In the genomic region with DNA sequence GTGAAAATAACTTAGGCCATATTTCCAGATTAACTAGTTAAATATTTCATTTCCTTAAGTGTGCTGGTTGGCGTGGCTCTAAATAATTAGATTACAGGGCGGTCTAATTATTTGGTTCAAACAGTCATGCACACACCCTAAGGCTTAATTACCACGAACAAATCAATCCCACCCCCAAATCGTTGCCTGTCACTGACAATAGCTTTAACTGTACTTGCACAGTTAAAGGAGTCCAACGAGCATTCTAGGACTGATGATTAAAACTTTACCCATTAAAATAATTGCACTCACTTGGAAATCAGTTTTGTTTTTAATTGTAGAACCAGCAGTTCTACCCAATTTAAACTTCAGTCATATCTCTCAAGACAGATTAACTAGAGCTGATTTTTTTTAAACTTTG, we compare ENCODE assay signal across 8 cellular contexts. TPM values are rescaled to one million over a fixed set of nuclear protein-coding genes. Genes with fewer than 3 reads are reported as not detected.
DNase-seq lines count a peak whose midpoint lies in the region; ATAC-seq, FAIRE-seq and TF ChIP-seq lines count a peak whose summit lies in the region.

No MANE protein-coding gene starts in this region.

- peaks cover 25% of the 10 kb centered on the region for H3K4me1 Mint-ChIP-seq in activated T-helper 2 cell treated with anti-CD3 and anti-CD28 coated beads, Interferon-gamma antibody, Interleukin-2, Interleukin-4, amounts not matched to agents 10 μg/mL and 5 μg/mL and 100 μg/mL, durations not matched to agents 14 hours and 24 hours and 36 hours (ENCODE audit: low read depth)

- no TSS peak for BruUV-seq in HepG2 (replicated peaks; lab: Mats Ljungman, UMichigan)

- H3K4me3 Mint-ChIP-seq in activated T-helper 2 cell treated with anti-CD3 and anti-CD28 coated beads, Interferon-gamma antibody, Interleukin-2, Interleukin-4, amounts not matched to agents 10 μg/mL and 5 μg/mL and 100 μg/mL, durations not matched to agents 14 hours and 24 hours and 36 hours (ENCODE audit: low read depth), result peak overlapping the region; percentile 91

- H2AFZ ChIP-seq in HepG2 (ENCODE audit: low read length), result no peak overlapping the region

- peaks cover 3% of the 10 kb centered on the region for H3K27me3 Mint-ChIP-seq in activated T-helper 2 cell treated with anti-CD3 and anti-CD28 coated beads, Interferon-gamma antibody, Interleukin-2, Interleukin-4, amounts not matched to agents 10 μg/mL and 5 μg/mL and 100 μg/mL, durations not matched to agents 14 hours and 24 hours and 36 hours (ENCODE audit: low read depth)

- peak overlapping the region; percentile 94 for H3K4me2 ChIP-seq in HepG2 (ENCODE audit: low read depth, low read length)

- no peak for ATAC-seq in heart right ventricle
- no peak for ATAC-seq in left cardiac atrium
- no peak for ATAC-seq in HepG2
- no peak for ATAC-seq in sciatic nerve

- TF ChIP-seq EP300 in HepG2 (IDR thresholded peaks at IDR 0.05; ENCODE audit: low read depth in 2 of 2, low read length in 2 of 2) (no peak), HepG2 (CRISPR knock-in tag; IDR thresholded peaks at IDR 0.05; ENCODE audit: borderline replicate concordance) (no peak)

- intact Hi-C loops in heart right ventricle (cut with DNase I), result loop anchor here in 4 of 10 donors (5.0 to 10.0 kb wide), 4 partner anchors 144 to 323 kb away; no protein-coding TSS in a partner anchor
- intact Hi-C loops in left cardiac atrium (cut with DNase I), result no loop called here
- intact Hi-C loops in activated T-helper 2 cell treated with anti-CD3 and anti-CD28 coated beads, Interferon-gamma antibody, Interleukin-2, Interleukin-4, amounts not matched to agents 10 μg/mL and 5 μg/mL and 100 μg/mL, durations not matched to agents 14 hours and 24 hours and 36 hours (cut with micrococcal nuclease), result no loop called here
- intact Hi-C loops in HepG2 (cut with micrococcal nuclease; ENCODE audit: unreplicated experiment), result no loop called here
- intact Hi-C loops in vagina (cut with DNase I), result no loop called here
- intact Hi-C loops in sciatic nerve (cut with DNase I), result no loop called here

- H4K20me1 ChIP-seq in HepG2 (ENCODE audit: insufficient read depth, low read length), result no peaks in the 10 kb centered on the region

- H3K27me3 ChIP-seq in heart right ventricle (no peaks in the 10 kb centered on the region), HepG2 (ENCODE audit: control insufficient read depth in 1 of 2, insufficient read depth in 2 of 2, low read length in 2 of 2) (peaks cover under 1% of the 10 kb centered on the region in 2 experiments; a peak in 1 of 5 replicates), vagina (no peaks in the 10 kb centered on the region)

- H3K36me3 ChIP-seq in heart right ventricle (no peaks in the 10 kb centered on the region), HepG2 (replicated peaks in 1 of 2; ENCODE audit: control insufficient read depth in 1 of 2, insufficient read depth in 2 of 2, low read length in 2 of 2) (no peaks in the 10 kb centered on the region), vagina (no peaks in the 10 kb centered on the region)

- peaks cover 4% of the 10 kb centered on the region for H3K9me3 Mint-ChIP-seq in activated T-helper 2 cell treated with anti-CD3 and anti-CD28 coated beads, Interferon-gamma antibody, Interleukin-2, Interleukin-4, amounts not matched to agents 10 μg/mL and 5 μg/mL and 100 μg/mL, durations not matched to agents 14 hours and 24 hours and 36 hours

- CTCF ChIA-PET in HepG2 (lab: Yijun Ruan, JAX; ENCODE audit: low intra/inter-chr PET ratio, low total read pairs), result no interaction called here

- WGBS in heart right ventricle, 2 donors, result 40 to 44% methylated on average over 5 of the region's 5 CpGs
- 60% methylated on average over 5 of the region's 5 CpGs for WGBS in HepG2 (ENCODE audit: low lambda C conversion rate)

- no peak for TF ChIP-seq CTCF in heart right ventricle (IDR thresholded peaks at IDR 0.05)
- TF ChIP-seq CTCF in HepG2 (CRISPR knock-in tag; IDR thresholded peaks at IDR 0.05), result no peak
- no peak for TF ChIP-seq CTCF in vagina (IDR thresholded peaks at IDR 0.05)

- POLR2A ChIA-PET in HepG2 (lab: Yijun Ruan, JAX), result interaction anchor here (1.6 to 1.7 kb wide), 2 partner anchors 78 to 334 kb away, joined by 10 to 11 read pairs; partner anchors contain the start of gene CREG1

- no peak for TF ChIP-seq RAD21 in HepG2 (CRISPR knock-in tag; IDR thresholded peaks at IDR 0.05)

- H3K4me1 ChIP-seq in heart right ventricle (peaks cover 6 to 31% (median 28%) of the 10 kb centered on the region in 9 donors), HepG2 (ENCODE audit: insufficient read depth, low read length) (peaks cover 26% of the 10 kb centered on the region), vagina (peaks cover 15% of the 10 kb centered on the region)

- in situ Hi-C loops in HepG2 (cut with HindIII; ENCODE audit: extremely low pct_ligation_motif_present, low pct_unique_long_range_greater_than_20kb), result no loop called here

- no peak for DNase-seq in heart right ventricle
- DNase-seq in left cardiac atrium, result no peak
- no peak for DNase-seq in activated T-helper 2 cell treated with anti-CD3 and anti-CD28 coated beads, Interferon-gamma antibody, Interleukin-2, Interleukin-4, amounts not matched to agents 10 μg/mL and 5 μg/mL and 100 μg/mL, durations not matched to agents 14 hours and 24 hours and 36 hours (ENCODE audit: low spot score)
- DNase-seq in HepG2 (ENCODE audit: low spot score), result no peak
- no peak for DNase-seq in vagina (ENCODE audit: extremely low spot score in 2 of 2)
- no peak for DNase-seq in activated effector memory CD4-positive, alpha-beta T cell treated with anti-CD3 and anti-CD28 coated beads, Interleukin-2, amount 50 U/mL, for 16 hours
- no peak for DNase-seq in cerebellum (ENCODE audit: low spot score)
- no peak for DNase-seq in sciatic nerve (ENCODE audit: low spot score)

- H3K79me2 ChIP-seq in HepG2 (ENCODE audit: insufficient read depth, low read length), result peaks cover 22% of the 10 kb centered on the region

- H3K27ac Mint-ChIP-seq in activated T-helper 2 cell treated with anti-CD3 and anti-CD28 coated beads, Interferon-gamma antibody, Interleukin-2, Interleukin-4, amounts not matched to agents 10 μg/mL and 5 μg/mL and 100 μg/mL, durations not matched to agents 14 hours and 24 hours and 36 hours, result peak overlapping the region; percentile 93

- H3K4me3 ChIP-seq in heart right ventricle, result peak overlapping the region in 9 of 10 donors; percentile 68 to 99 (median 86)
- H3K4me3 ChIP-seq in HepG2 (replicated peaks in 1 of 3; ENCODE audit: insufficient read depth in 1 of 3, low read depth in 2 of 3, low read length in 3 of 3), result peak overlapping the region; percentile 65 to 87 (median 85); a peak in 4 of 6 replicates
- H3K4me3 ChIP-seq in vagina, result peak overlapping the region; percentile 94 to 95

- H3K36me3 Mint-ChIP-seq in activated T-helper 2 cell treated with anti-CD3 and anti-CD28 coated beads, Interferon-gamma antibody, Interleukin-2, Interleukin-4, amounts not matched to agents 10 μg/mL and 5 μg/mL and 100 μg/mL, durations not matched to agents 14 hours and 24 hours and 36 hours (ENCODE audit: low read depth), result peaks cover 3% of the 10 kb centered on the region

- H3K27ac ChIP-seq in heart right ventricle (peak overlapping the region in 4 of 10 donors; percentile 68 to 80 (median 72)), HepG2 (ENCODE audit: extremely low read length, insufficient read depth, low read length) (no peak overlapping the region), vagina (no peak overlapping the region)

- peaks cover 0 to 5% (median 0%) of the 10 kb centered on the region in 11 donors for H3K9me3 ChIP-seq in heart right ventricle
- H3K9me3 ChIP-seq in HepG2 (ENCODE audit: low read length), result no peaks in the 10 kb centered on the region
- H3K9me3 ChIP-seq in vagina, result no peaks in the 10 kb centered on the region

- H3K9ac ChIP-seq in HepG2 (ENCODE audit: insufficient read depth, low read depth, low read length), result peak overlapping the region; percentile 77; the same call in 1 of the 2 replicates

- TF ChIP-seq POLR2A in HepG2 (IDR thresholded peaks at IDR 0.05; ENCODE audit: insufficient read depth in 1 of 2, low read depth in 2 of 2, low read length in 2 of 2), result no peak
- no peak for TF ChIP-seq POLR2A in vagina (IDR thresholded peaks at IDR 0.05)

- FAIRE-seq in HepG2 (lab: Jason Lieb, UNC), result no peak

RNA-seq across cellular contexts. Expression of gene POU2F1, which starts 1.5 kb away (rescaled TPM):
- total RNA-seq in heart right ventricle, result 10 to 100 TPM in 6 of 10 donors, 1 to 10 TPM in 4; 6.2 to 13.9 (median 10.4) TPM
- 1 to 10 TPM; 1.3 to 2.0 TPM for polyA plus RNA-seq in heart right ventricle
- total RNA-seq in left cardiac atrium, result 1 to 10 TPM; 7.6 to 9.5 TPM
- 21.3 and 21.9 TPM in 2 replicates for total RNA-seq in activated T-helper 2 cell treated with anti-CD3 and anti-CD28 coated beads, Interferon-gamma antibody, Interleukin-2, Interleukin-4, amounts not matched to agents 10 μg/mL and 5 μg/mL and 100 μg/mL, durations not matched to agents 14 hours and 24 hours and 36 hours
- 10.2 and 15.1 TPM in 2 replicates for total RNA-seq in HepG2 (2016; rRNA removed; fragmentation: Illumina TruSeq; extraction: Trizol)
- total RNA-seq in HepG2 (2016; cell fraction: cytosol; rRNA removed; fragmentation: Illumina TruSeq; extraction: Trizol; ENCODE audit: low read depth), result 2.6 and 2.7 TPM in 2 replicates
- total RNA-seq in HepG2 (2016; cell fraction: insoluble cytoplasmic fraction; rRNA removed; fragmentation: Illumina TruSeq; extraction: Trizol), result 9.3 and 13.3 TPM in 2 replicates
- total RNA-seq in HepG2 (2016; cell fraction: membrane; rRNA removed; fragmentation: Illumina TruSeq; extraction: Trizol), result 4.3 and 4.4 TPM in 2 replicates
- 16.7 and 20.3 TPM in 2 replicates for total RNA-seq in HepG2 (2016; cell fraction: nucleus; rRNA removed; fragmentation: Illumina TruSeq; extraction: Trizol)
- polyA plus RNA-seq in HepG2 (2011; rRNA removed), result 9.0 and 13.0 TPM in 2 replicates
- 5.9 and 6.8 TPM in 2 replicates for polyA plus RNA-seq in HepG2 (2011; cell fraction: cytosol; rRNA removed)
- 10.9 and 12.2 TPM in 2 replicates for polyA plus RNA-seq in HepG2 (2011; cell fraction: nucleus; rRNA removed)
- 2.9 and 4.1 TPM in 2 replicates for polyA plus RNA-seq in HepG2 (2012)
- 0.20 and 0.38 TPM in 2 replicates for polyA plus RNA-seq in HepG2 (2016; cell fraction: cytosol; fragmentation: Illumina TruSeq; extraction: Trizol; ENCODE audit: low read depth)
- polyA plus RNA-seq in HepG2 (2016; cell fraction: insoluble cytoplasmic fraction; fragmentation: Illumina TruSeq; extraction: Trizol; ENCODE audit: low read depth), result 6.2 and 7.0 TPM in 2 replicates
- 0.93 and 1.3 TPM in 2 replicates for polyA plus RNA-seq in HepG2 (2016; cell fraction: membrane; fragmentation: Illumina TruSeq; extraction: Trizol; ENCODE audit: low read depth)
- polyA plus RNA-seq in HepG2 (2016; cell fraction: nucleus; fragmentation: Illumina TruSeq; extraction: Trizol; ENCODE audit: insufficient read depth, low read depth), result 8.6 and 10.5 TPM in 2 replicates
- polyA minus RNA-seq in HepG2 (2011; rRNA and poly(A)+ RNA removed; ENCODE audit: low replicate concordance), result 71.9 and 74.2 TPM in 2 replicates
- 9.6 and 10.1 TPM in 2 replicates for polyA minus RNA-seq in HepG2 (2011; cell fraction: cytosol; rRNA and poly(A)+ RNA removed)
- polyA minus RNA-seq in HepG2 (2011; cell fraction: nucleus; rRNA and poly(A)+ RNA removed), result 37.8 and 40.2 TPM in 2 replicates
- total RNA-seq in vagina, result 10.8 TPM
- 57.2 TPM for total RNA-seq in cerebellum
- total RNA-seq in sciatic nerve, result 33.1 TPM
